ENCODE assay signal across 8 cellular contexts in genomic region chr1:153880962-153881361, GRCh38. TPM values are rescaled to one million over a fixed set of nuclear protein-coding genes. Genes with fewer than 3 reads are reported as not detected.
DNase-seq lines count a peak whose midpoint lies in the region; ATAC-seq and TF ChIP-seq lines count a peak whose summit lies in the region.

No MANE protein-coding gene starts in this region.

- H3K9me3 ChIP-seq in adrenal gland (replicated peaks in 1 of 3) (no peaks in the 10 kb centered on the region), heart right ventricle (no peaks in the 10 kb centered on the region), psoas muscle (no peaks in the 10 kb centered on the region)

- H3K27me3 ChIP-seq in adrenal gland (no peaks in the 10 kb centered on the region), heart right ventricle (no peaks in the 10 kb centered on the region), psoas muscle (ENCODE audit: insufficient read depth in 3 of 3, low read length in 2 of 3) (no peaks in the 10 kb centered on the region)

- 0 to 6% (median 2%) methylated on average over 5 of the region's 5 CpGs for WGBS in adrenal gland, 4 donors
- WGBS in heart right ventricle, 2 donors, result 6% methylated on average over 5 of the region's 5 CpGs
- WGBS in psoas muscle, 3 donors, result 2 to 6% (median 4%) methylated on average over 5 of the region's 5 CpGs

- TF ChIP-seq CTCF in adrenal gland (IDR thresholded peaks at IDR 0.05) (no peak), heart right ventricle (IDR thresholded peaks at IDR 0.05) (no peak), psoas muscle (IDR thresholded peaks at IDR 0.05) (no peak)

- no peaks in the 10 kb centered on the region for H3K9me3 Mint-ChIP-seq in T-helper 2 cell treated with Interferon-gamma antibody and Interleukin-4, amounts not matched to agents 5 μg/mL and 100 μg/mL, for 36 hours

- no peak for TF ChIP-seq POLR2A in adrenal gland (IDR thresholded peaks at IDR 0.05)

- intact Hi-C loops in adrenal gland (cut with DNase I), result no loop called here
- intact Hi-C loops in heart right ventricle (cut with DNase I), result loop anchor here in 1 of 10 donors (5.0 kb wide), 1 partner anchor 41 kb away; the partner anchor contains the start of gene GATAD2B
- intact Hi-C loops in psoas muscle (cut with DNase I), result loop anchor here in 1 of 2 donors (5.0 kb wide), 1 partner anchor 41 kb away; the partner anchor contains the start of gene GATAD2B

- H3K4me1 Mint-ChIP-seq in T-helper 2 cell treated with Interferon-gamma antibody and Interleukin-4, amounts not matched to agents 5 μg/mL and 100 μg/mL, for 36 hours (ENCODE audit: low read depth), result peaks cover 4% of the 10 kb centered on the region

- H3K27ac ChIP-seq in adrenal gland, result peak overlapping the region in 3 of 5 donors; percentile 23 to 65 (median 37)
- H3K27ac ChIP-seq in heart right ventricle, result peak overlapping the region in 8 of 10 donors; percentile 44 to 64 (median 58)
- no peak overlapping the region for H3K27ac ChIP-seq in psoas muscle

- DNase-seq in NCI-H446 (lab: John Stamatoyannopoulos, UW) (peak; percentile 93 to 95), adrenal gland (peak; percentile 84 to 95 (median 88)), heart right ventricle (peak; percentile 81 to 94), psoas muscle (peak; percentile 81 to 89)
- no peak for DNase-seq in T-helper 2 cell treated with Interferon-gamma antibody and Interleukin-4, amounts not matched to agents 5 μg/mL and 100 μg/mL, for 36 hours (ENCODE audit: low spot score)

- H3K4me3 ChIP-seq in adrenal gland, result peak overlapping the region in 1 of 4 donors; percentile 12
- peak overlapping the region in 6 of 10 donors; percentile 12 to 36 (median 28) for H3K4me3 ChIP-seq in heart right ventricle
- H3K4me3 ChIP-seq in psoas muscle, result no peak overlapping the region

- H3K4me1 ChIP-seq in adrenal gland (replicated peaks in 1 of 2) (peaks cover 21 to 36% of the 10 kb centered on the region in 2 donors), heart right ventricle (peaks cover 5 to 47% (median 37%) of the 10 kb centered on the region in 9 donors), psoas muscle (peaks cover 42% of the 10 kb centered on the region)

- peaks cover 6% of the 10 kb centered on the region for H3K36me3 Mint-ChIP-seq in T-helper 2 cell treated with Interferon-gamma antibody and Interleukin-4, amounts not matched to agents 5 μg/mL and 100 μg/mL, for 36 hours (ENCODE audit: low read depth)

- ATAC-seq in GM18868 (IDR thresholded peaks at IDR 0.05; ENCODE audit: unreplicated experiment) (peak; percentile 51), heart right ventricle (peak; percentile 95 to 99 (median 97)), psoas muscle (peak; percentile 78 to 91 (median 88)), GM21529 (IDR thresholded peaks at IDR 0.05; ENCODE audit: unreplicated experiment) (no peak), GM19467 (IDR thresholded peaks at IDR 0.05; ENCODE audit: unreplicated experiment) (no peak)

- H3K4me3 Mint-ChIP-seq in T-helper 2 cell treated with Interferon-gamma antibody and Interleukin-4, amounts not matched to agents 5 μg/mL and 100 μg/mL, for 36 hours, result no peak overlapping the region

- H3K27ac Mint-ChIP-seq in T-helper 2 cell treated with Interferon-gamma antibody and Interleukin-4, amounts not matched to agents 5 μg/mL and 100 μg/mL, for 36 hours, result no peak overlapping the region

- no peaks in the 10 kb centered on the region for H3K36me3 ChIP-seq in adrenal gland (replicated peaks in 1 of 2)
- H3K36me3 ChIP-seq in heart right ventricle, result peaks cover 0 to 14% (median 0%) of the 10 kb centered on the region in 9 donors
- no peaks in the 10 kb centered on the region for H3K36me3 ChIP-seq in psoas muscle (ENCODE audit: insufficient read depth in 1 of 2, low read depth in 1 of 2)

- no peaks in the 10 kb centered on the region for H3K27me3 Mint-ChIP-seq in T-helper 2 cell treated with Interferon-gamma antibody and Interleukin-4, amounts not matched to agents 5 μg/mL and 100 μg/mL, for 36 hours (ENCODE audit: low read depth)

RNA-seq across cellular contexts. Expression of gene GATAD2B, which starts 41.8 kb away (rescaled TPM):
- 10 to 100 TPM in 7 of 8 donors, 1 to 10 TPM in 1; 7.3 to 43.3 (median 25.9) TPM for total RNA-seq in adrenal gland
- polyA plus RNA-seq in adrenal gland, result 10 to 100 TPM in 1 of 3 donors, 1 to 10 TPM in 2; 3.0 to 14.2 (median 6.6) TPM
- total RNA-seq in heart right ventricle, result 10 to 100 TPM; 32.9 to 52.6 (median 42.7) TPM
- 1 to 10 TPM; 3.9 to 7.0 TPM for polyA plus RNA-seq in heart right ventricle
- total RNA-seq in psoas muscle, result 10 to 100 TPM; 34.8 to 53.1 (median 43.1) TPM
- 1 to 10 TPM; 3.4 to 9.4 (median 5.7) TPM for polyA plus RNA-seq in psoas muscle

Comparison
In these comparisons a context has a peak if more than half of its experiments do, and no peak if none do; other contexts are left out.
1. ATAC-seq: peak in GM18868 (single experiment), heart right ventricle (8 of 8) and psoas muscle (4 of 4); none in GM21529 (single experiment) and GM19467 (single experiment).